In the genomic region with DNA sequence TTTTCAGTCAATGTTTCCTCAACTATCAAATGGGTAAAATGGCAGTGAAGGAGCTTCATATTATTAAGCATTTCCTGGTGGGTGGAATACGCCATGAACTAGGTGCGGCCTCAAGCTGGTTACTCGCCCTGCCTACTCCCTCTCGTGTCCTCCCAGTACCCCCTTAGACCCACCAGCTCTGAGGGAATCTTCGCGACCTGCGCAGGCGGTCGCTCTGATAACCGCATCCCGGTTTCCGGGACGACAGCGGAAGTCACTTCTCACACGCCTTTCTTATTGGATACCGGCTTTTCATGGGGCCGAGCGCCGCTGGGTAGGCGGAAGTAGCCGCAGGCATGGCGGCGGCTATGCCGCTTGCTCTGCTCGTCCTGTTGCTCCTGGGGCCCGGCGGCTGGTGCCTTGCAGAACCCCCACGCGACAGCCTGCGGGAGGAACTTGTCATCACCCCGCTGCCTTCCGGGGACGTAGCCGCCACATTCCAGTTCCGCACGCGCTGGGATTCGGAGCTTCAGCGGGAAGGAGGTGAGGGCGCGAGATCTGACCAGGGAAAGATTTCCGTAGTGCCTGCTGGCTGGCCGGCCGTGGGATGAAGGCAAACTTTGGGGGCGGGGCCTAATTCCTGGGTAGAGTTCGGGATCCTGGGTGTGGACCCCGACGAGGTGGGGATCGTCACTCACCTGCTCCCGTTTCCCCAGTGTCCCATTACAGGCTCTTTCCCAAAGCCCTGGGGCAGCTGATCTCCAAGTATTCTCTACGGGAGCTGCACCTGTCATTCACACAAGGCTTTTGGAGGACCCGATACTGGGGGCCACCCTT, we compare ENCODE assay signal across 1 cellular context.
TF ChIP-seq lines count a peak whose summit lies in the region.

A gene (plus strand): TSS at position 320 of the 816 bp plus-strand sequence. CDS start 16 bp downstream, at position 336.

TF ChIP-seq in K562, 482 proteins besides CTCF, POLR2A, EP300 and RAD21 (continued from another document and continues in another):
- TF ChIP-seq, protein P1, sequence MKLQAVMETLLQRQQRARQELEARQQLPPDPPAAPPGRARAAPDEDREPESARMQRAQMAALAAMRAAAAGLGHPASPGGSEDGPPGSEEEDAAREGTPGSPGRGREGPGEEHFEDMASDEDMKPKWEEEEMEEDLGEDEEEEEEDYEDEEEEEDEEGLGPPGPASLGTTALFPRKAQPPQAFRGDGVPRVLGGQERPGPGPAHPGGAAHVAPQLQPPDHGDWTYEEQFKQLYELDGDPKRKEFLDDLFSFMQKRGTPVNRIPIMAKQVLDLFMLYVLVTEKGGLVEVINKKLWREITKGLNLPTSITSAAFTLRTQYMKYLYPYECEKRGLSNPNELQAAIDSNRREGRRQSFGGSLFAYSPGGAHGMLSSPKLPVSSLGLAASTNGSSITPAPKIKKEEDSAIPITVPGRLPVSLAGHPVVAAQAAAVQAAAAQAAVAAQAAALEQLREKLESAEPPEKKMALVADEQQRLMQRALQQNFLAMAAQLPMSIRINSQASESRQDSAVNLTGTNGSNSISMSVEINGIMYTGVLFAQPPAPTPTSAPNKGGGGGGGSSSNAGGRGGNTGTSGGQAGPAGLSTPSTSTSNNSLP (IDR thresholded peaks at IDR 0.05; ENCODE audit: borderline replicate concordance, low read depth, low read length), result no peak
- TF ChIP-seq CREM (IDR thresholded peaks at IDR 0.05; ENCODE audit: low read depth) (peak; percentile 93), CAMTA2 (CRISPR knock-in tag; conservative IDR thresholded peaks at IDR 0.05) (no peak), CBFA2T2 (conservative IDR thresholded peaks at IDR 0.05) (no peak), COPS2 (conservative IDR thresholded peaks at IDR 0.05) (no peak), ZBED1 (IDR thresholded peaks at IDR 0.05) (no peak), ZNF174 (CRISPR knock-in tag; IDR thresholded peaks at IDR 0.05) (no peak), MAZ (CRISPR knock-in tag; conservative IDR thresholded peaks at IDR 0.05 in 1 of 2, IDR thresholded peaks at IDR 0.05 in 1 of 2) (peak; percentile 38 to 85; a peak in 2 of 4 replicates), HDAC6 (IDR thresholded peaks at IDR 0.05; ENCODE audit: low read depth, low read length) (no peak), HLTF (IDR thresholded peaks at IDR 0.05) (no peak), RFX1 (IDR thresholded peaks at IDR 0.05) (peak; percentile 84), TCF7L2 (IDR thresholded peaks at IDR 0.05; ENCODE audit: low read depth, low read length) (no peak), ATF7 (IDR thresholded peaks at IDR 0.05) (peak; percentile 52; the same call in 1 of the 2 replicates), EHMT2 (IDR thresholded peaks at IDR 0.05) (peak; percentile 67; the same call in 1 of the 2 replicates), RBFOX2 (IDR thresholded peaks at IDR 0.05; ENCODE audit: low read depth, low read length) (peak; percentile 95), PML (IDR thresholded peaks at IDR 0.05; ENCODE audit: low read length) (peak; percentile 72), FUS (optimal IDR thresholded peaks at IDR 0.05; ENCODE audit: low read depth, low read length) (no peak), MXI1 (IDR thresholded peaks at IDR 0.05; ENCODE audit: low read depth, low read length) (peak; percentile 59; the same call in 1 of the 2 replicates), TCF7 (IDR thresholded peaks at IDR 0.05; ENCODE audit: borderline replicate concordance) (no peak), CREBBP (IDR thresholded peaks at IDR 0.05; ENCODE audit: low read depth, low read length) (no peak), DPF2 (IDR thresholded peaks at IDR 0.05) (0 out of 2 replicates have a peak, but pooled peaks have one; percentile 18), NELFE (IDR thresholded peaks at IDR 0.05; ENCODE audit: insufficient read depth, insufficient read length) (no peak), MED1 (CRISPR knock-in tag; IDR thresholded peaks at IDR 0.05; ENCODE audit: borderline replicate concordance) (no peak), NR2C2 (CRISPR knock-in tag; IDR thresholded peaks at IDR 0.05) (no peak), NR2C2 (tag; IDR thresholded peaks at IDR 0.05) (peak; percentile 81), RHOXF2B (CRISPR knock-in tag; conservative IDR thresholded peaks at IDR 0.05) (no peak)
- TF ChIP-seq, protein P2, sequence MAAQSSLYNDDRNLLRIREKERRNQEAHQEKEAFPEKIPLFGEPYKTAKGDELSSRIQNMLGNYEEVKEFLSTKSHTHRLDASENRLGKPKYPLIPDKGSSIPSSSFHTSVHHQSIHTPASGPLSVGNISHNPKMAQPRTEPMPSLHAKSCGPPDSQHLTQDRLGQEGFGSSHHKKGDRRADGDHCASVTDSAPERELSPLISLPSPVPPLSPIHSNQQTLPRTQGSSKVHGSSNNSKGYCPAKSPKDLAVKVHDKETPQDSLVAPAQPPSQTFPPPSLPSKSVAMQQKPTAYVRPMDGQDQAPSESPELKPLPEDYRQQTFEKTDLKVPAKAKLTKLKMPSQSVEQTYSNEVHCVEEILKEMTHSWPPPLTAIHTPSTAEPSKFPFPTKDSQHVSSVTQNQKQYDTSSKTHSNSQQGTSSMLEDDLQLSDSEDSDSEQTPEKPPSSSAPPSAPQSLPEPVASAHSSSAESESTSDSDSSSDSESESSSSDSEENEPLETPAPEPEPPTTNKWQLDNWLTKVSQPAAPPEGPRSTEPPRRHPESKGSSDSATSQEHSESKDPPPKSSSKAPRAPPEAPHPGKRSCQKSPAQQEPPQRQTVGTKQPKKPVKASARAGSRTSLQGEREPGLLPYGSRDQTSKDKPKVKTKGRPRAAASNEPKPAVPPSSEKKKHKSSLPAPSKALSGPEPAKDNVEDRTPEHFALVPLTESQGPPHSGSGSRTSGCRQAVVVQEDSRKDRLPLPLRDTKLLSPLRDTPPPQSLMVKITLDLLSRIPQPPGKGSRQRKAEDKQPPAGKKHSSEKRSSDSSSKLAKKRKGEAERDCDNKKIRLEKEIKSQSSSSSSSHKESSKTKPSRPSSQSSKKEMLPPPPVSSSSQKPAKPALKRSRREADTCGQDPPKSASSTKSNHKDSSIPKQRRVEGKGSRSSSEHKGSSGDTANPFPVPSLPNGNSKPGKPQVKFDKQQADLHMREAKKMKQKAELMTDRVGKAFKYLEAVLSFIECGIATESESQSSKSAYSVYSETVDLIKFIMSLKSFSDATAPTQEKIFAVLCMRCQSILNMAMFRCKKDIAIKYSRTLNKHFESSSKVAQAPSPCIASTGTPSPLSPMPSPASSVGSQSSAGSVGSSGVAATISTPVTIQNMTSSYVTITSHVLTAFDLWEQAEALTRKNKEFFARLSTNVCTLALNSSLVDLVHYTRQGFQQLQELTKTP (IDR thresholded peaks at IDR 0.05; ENCODE audit: low read depth in 1 of 2, partially characterized antibody in 2 of 2), result peak in 1 of 2 experiments; percentile 60
- TF ChIP-seq, protein P3, sequence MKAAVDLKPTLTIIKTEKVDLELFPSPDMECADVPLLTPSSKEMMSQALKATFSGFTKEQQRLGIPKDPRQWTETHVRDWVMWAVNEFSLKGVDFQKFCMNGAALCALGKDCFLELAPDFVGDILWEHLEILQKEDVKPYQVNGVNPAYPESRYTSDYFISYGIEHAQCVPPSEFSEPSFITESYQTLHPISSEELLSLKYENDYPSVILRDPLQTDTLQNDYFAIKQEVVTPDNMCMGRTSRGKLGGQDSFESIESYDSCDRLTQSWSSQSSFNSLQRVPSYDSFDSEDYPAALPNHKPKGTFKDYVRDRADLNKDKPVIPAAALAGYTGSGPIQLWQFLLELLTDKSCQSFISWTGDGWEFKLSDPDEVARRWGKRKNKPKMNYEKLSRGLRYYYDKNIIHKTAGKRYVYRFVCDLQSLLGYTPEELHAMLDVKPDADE (conservative IDR thresholded peaks at IDR 0.05; ENCODE audit: control insufficient read depth, low read depth, low read length), result peak; percentile 76
- TF ChIP-seq, protein P4, sequence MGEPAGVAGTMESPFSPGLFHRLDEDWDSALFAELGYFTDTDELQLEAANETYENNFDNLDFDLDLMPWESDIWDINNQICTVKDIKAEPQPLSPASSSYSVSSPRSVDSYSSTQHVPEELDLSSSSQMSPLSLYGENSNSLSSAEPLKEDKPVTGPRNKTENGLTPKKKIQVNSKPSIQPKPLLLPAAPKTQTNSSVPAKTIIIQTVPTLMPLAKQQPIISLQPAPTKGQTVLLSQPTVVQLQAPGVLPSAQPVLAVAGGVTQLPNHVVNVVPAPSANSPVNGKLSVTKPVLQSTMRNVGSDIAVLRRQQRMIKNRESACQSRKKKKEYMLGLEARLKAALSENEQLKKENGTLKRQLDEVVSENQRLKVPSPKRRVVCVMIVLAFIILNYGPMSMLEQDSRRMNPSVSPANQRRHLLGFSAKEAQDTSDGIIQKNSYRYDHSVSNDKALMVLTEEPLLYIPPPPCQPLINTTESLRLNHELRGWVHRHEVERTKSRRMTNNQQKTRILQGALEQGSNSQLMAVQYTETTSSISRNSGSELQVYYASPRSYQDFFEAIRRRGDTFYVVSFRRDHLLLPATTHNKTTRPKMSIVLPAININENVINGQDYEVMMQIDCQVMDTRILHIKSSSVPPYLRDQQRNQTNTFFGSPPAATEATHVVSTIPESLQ (CRISPR knock-in tag; IDR thresholded peaks at IDR 0.05), result 0 out of 2 replicates have a peak, but pooled peaks have one; percentile 67
- TF ChIP-seq, protein P5, sequence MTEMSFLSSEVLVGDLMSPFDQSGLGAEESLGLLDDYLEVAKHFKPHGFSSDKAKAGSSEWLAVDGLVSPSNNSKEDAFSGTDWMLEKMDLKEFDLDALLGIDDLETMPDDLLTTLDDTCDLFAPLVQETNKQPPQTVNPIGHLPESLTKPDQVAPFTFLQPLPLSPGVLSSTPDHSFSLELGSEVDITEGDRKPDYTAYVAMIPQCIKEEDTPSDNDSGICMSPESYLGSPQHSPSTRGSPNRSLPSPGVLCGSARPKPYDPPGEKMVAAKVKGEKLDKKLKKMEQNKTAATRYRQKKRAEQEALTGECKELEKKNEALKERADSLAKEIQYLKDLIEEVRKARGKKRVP (CRISPR knock-in tag; IDR thresholded peaks at IDR 0.05), result no peak
- TF ChIP-seq, protein P6, sequence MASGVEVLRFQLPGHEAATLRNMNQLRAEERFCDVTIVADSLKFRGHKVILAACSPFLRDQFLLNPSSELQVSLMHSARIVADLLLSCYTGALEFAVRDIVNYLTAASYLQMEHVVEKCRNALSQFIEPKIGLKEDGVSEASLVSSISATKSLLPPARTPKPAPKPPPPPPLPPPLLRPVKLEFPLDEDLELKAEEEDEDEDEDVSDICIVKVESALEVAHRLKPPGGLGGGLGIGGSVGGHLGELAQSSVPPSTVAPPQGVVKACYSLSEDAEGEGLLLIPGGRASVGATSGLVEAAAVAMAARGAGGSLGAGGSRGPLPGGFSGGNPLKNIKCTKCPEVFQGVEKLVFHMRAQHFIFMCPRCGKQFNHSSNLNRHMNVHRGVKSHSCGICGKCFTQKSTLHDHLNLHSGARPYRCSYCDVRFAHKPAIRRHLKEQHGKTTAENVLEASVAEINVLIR (CRISPR knock-in tag; IDR thresholded peaks at IDR 0.05), result peak; percentile 66
- TF ChIP-seq, protein P7, sequence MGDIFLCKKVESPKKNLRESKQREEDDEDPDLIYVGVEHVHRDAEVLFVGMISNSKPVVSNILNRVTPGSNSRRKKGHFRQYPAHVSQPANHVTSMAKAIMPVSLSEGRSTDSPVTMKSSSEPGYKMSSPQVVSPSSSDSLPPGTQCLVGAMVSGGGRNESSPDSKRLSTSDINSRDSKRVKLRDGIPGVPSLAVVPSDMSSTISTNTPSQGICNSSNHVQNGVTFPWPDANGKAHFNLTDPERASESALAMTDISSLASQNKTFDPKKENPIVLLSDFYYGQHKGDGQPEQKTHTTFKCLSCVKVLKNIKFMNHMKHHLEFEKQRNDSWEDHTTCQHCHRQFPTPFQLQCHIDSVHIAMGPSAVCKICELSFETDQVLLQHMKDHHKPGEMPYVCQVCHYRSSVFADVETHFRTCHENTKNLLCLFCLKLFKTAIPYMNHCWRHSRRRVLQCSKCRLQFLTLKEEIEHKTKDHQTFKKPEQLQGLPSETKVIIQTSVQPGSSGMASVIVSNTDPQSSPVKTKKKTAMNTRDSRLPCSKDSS (IDR thresholded peaks at IDR 0.05; ENCODE audit: low read depth, partially characterized antibody), result no peak
- TF ChIP-seq, protein P8, sequence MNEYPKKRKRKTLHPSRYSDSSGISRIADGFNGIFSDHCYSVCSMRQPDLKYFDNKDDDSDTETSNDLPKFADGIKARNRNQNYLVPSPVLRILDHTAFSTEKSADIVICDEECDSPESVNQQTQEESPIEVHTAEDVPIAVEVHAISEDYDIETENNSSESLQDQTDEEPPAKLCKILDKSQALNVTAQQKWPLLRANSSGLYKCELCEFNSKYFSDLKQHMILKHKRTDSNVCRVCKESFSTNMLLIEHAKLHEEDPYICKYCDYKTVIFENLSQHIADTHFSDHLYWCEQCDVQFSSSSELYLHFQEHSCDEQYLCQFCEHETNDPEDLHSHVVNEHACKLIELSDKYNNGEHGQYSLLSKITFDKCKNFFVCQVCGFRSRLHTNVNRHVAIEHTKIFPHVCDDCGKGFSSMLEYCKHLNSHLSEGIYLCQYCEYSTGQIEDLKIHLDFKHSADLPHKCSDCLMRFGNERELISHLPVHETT (CRISPR knock-in tag; conservative IDR thresholded peaks at IDR 0.05 in 1 of 2, IDR thresholded peaks at IDR 0.05 in 1 of 2), result no peak
